9 cellular contexts compared by ENCODE assay signal in the genomic region with DNA sequence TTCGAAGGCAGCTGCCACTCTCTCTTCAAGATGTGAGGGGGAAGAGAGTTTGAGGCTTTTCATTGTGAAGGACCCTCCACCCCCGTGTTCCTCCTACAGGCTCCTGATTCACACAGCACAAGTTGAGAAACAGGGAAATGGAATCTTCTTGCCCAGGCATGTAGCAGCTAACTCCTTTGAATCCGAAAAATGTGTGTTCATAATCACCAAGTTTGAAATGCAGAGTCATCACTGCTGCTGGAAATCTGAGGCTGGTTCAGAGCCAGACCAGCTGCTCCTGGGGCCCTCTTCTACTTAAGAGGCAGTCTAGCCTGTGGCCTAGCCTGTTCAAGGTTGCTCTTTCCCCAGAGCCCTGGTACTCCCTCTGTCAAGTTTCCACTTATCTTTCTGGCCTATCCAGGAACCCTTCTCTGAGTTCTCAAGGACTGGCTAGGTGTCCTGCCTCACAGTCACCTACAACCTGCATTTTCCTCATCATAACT. TPM values are rescaled to one million over a fixed set of nuclear protein-coding genes. Genes with fewer than 3 reads are reported as not detected.
DNase-seq lines count a peak whose midpoint lies in the region; ATAC-seq and TF ChIP-seq lines count a peak whose summit lies in the region.
"Had no signal": no experiment of that assay in that cellular context is flagged by ENCODE, and none has a peak within 500 bp of the region (broad histone marks: within the 10 kb centered on the region; RNA-seq: fewer than 3 reads in every experiment).

No MANE protein-coding gene starts in this region.

- no peaks in the 10 kb centered on the region for H3K27me3 ChIP-seq in WERI-Rb-1 (ENCODE audit: insufficient read depth, low read depth, severe bottlenecking)
- H3K27me3 ChIP-seq in left ventricle myocardium inferior (ENCODE audit: low read depth) = no peaks in the 10 kb centered on the region
- H3K27me3 ChIP-seq in testis = no peaks in the 10 kb centered on the region
- H3K27me3 ChIP-seq in dorsolateral prefrontal cortex = no peaks in the 10 kb centered on the region

- no peak for TF ChIP-seq POLR2A in testis (IDR thresholded peaks at IDR 0.05)

- H3K36me3 ChIP-seq in WERI-Rb-1 (peaks cover 9% of the 10 kb centered on the region), left ventricle myocardium inferior (peaks cover 15% of the 10 kb centered on the region), testis (ENCODE audit: low read depth, missing control alignments) (no peaks in the 10 kb centered on the region)

- TF ChIP-seq CTCF in WERI-Rb-1 (IDR thresholded peaks at IDR 0.05; ENCODE audit: low read depth, low read length) (no peak), left ventricle myocardium inferior (IDR thresholded peaks at IDR 0.05; ENCODE audit: borderline replicate concordance) (no peak), testis (IDR thresholded peaks at IDR 0.05) (no peak), dorsolateral prefrontal cortex (IDR thresholded peaks at IDR 0.05 in 54 of 56, conservative IDR thresholded peaks at IDR 0.05 in 2 of 56; ENCODE audit: low read depth in 1 of 56, partially characterized antibody in 56 of 56) (no peak)

- 38 to 39% methylated on average over 3 of the region's 3 CpGs for WGBS in testis, 2 donors

- H3K9me3 ChIP-seq in WERI-Rb-1 (ENCODE audit: severe bottlenecking) (peaks cover 20% of the 10 kb centered on the region), left ventricle myocardium inferior (replicated peaks) (peaks cover 11% of the 10 kb centered on the region), testis (no peaks in the 10 kb centered on the region)

- H3K4me1 ChIP-seq in left ventricle myocardium inferior (peaks cover 9% of the 10 kb centered on the region), testis (peaks cover 15% of the 10 kb centered on the region)

- DNase-seq in HT1080 (ENCODE audit: low read depth) (peak; percentile 40), WERI-Rb-1 (no peak), left ventricle myocardium inferior (peak; percentile 35), testis (peak; percentile 73), hippocampal formation (lab: John Stamatoyannopoulos, UW) (no peak), dorsolateral prefrontal cortex (no peak)

- intact Hi-C loops in left ventricle myocardium inferior (cut with micrococcal nuclease) = no loop called here
- intact Hi-C loops in testis (cut with DNase I; ENCODE audit: low total_unique reads) = no loop called here
- intact Hi-C loops in dorsolateral prefrontal cortex (cut with DNase I) = no loop called here

- H3K4me3 ChIP-seq in WERI-Rb-1 (ENCODE audit: low read depth, low read length) = no peak overlapping the region
- H3K4me3 ChIP-seq in left ventricle myocardium inferior = no peak overlapping the region
- no peak overlapping the region for H3K4me3 ChIP-seq in testis
- no peak overlapping the region for H3K4me3 ChIP-seq in dorsolateral prefrontal cortex

- H3K27ac ChIP-seq in WERI-Rb-1 = peak overlapping the region; percentile 17; the same call in 1 of the 2 replicates
- peak overlapping the region; percentile 9 for H3K27ac ChIP-seq in left ventricle myocardium inferior (replicated peaks)
- peak overlapping the region in 1 of 2 donors; percentile 33 for H3K27ac ChIP-seq in testis
- peak overlapping the region in 7 of 59 donors; percentile 3 to 55 (median 25) for H3K27ac ChIP-seq in dorsolateral prefrontal cortex

- ATAC-seq in HG02870 (IDR thresholded peaks at IDR 0.05; ENCODE audit: unreplicated experiment) = no peak
- ATAC-seq in HG03520 (IDR thresholded peaks at IDR 0.05; ENCODE audit: unreplicated experiment) = no peak
- ATAC-seq: activated CD4-positive, CD25-positive, alpha-beta regulatory T cell treated with anti-CD3 and anti-CD28 coated beads, Interleukin-2, amount 50 U/mL, for 24 hours had no signal

RNA-seq across cellular contexts. Expression of a gene that starts 28.7 kb away (rescaled TPM):
- 10.9 and 13.7 TPM in 2 replicates for total RNA-seq in HT1080 (2014; rRNA removed; shearing (Covaris generic))
- polyA plus RNA-seq in HT1080 (2015; cell fraction: cytosol; rRNA removed) = 31.6 and 33.9 TPM in 2 replicates
- 12.8 and 16.6 TPM in 2 replicates for polyA plus RNA-seq in HT1080 (2015; cell fraction: nucleus; rRNA removed)
- 19.4 TPM for total RNA-seq in left ventricle myocardium inferior
- 10 to 100 TPM; 15.5 to 18.5 TPM for total RNA-seq in testis
- 13.0 TPM for polyA plus RNA-seq in testis (ENCODE audit: insufficient read depth, low read depth, low replicate concordance)
- total RNA-seq in dorsolateral prefrontal cortex = 10 to 100 TPM; 22.7 to 40.7 (median 31.5) TPM

RNA-seq across cellular contexts. Expression of a gene that starts 28.9 kb away (rescaled TPM):
- total RNA-seq in HT1080 (2014; rRNA removed; shearing (Covaris generic)) = 23.3 and 25.6 TPM in 2 replicates
- 28.5 and 31.3 TPM in 2 replicates for polyA plus RNA-seq in HT1080 (2015; cell fraction: cytosol; rRNA removed)
- polyA plus RNA-seq in HT1080 (2015; cell fraction: nucleus; rRNA removed) = 34.2 and 35.7 TPM in 2 replicates
- total RNA-seq in left ventricle myocardium inferior (10.3 TPM), testis (10 to 100 TPM; 26.7 to 29.4 TPM), dorsolateral prefrontal cortex (10 to 100 TPM; 11.9 to 35.6 (median 21.1) TPM)
- 62.4 TPM for polyA plus RNA-seq in testis (ENCODE audit: insufficient read depth, low read depth, low replicate concordance)

RNA-seq across cellular contexts. Expression of a gene that starts 53.4 kb away (rescaled TPM):
- total RNA-seq in HT1080 (2014; rRNA removed; shearing (Covaris generic)) = 27.6 and 33.8 TPM in 2 replicates
- polyA plus RNA-seq in HT1080 (2015; cell fraction: cytosol; rRNA removed) = 24.9 and 30.6 TPM in 2 replicates
- polyA plus RNA-seq in HT1080 (2015; cell fraction: nucleus; rRNA removed) = 22.1 and 25.6 TPM in 2 replicates
- total RNA-seq in left ventricle myocardium inferior (19.7 TPM), testis (10 to 100 TPM; 29.5 to 32.0 TPM), dorsolateral prefrontal cortex (10 to 100 TPM; 22.0 to 43.2 (median 31.1) TPM)
- 19.4 TPM for polyA plus RNA-seq in testis (ENCODE audit: insufficient read depth, low read depth, low replicate concordance)

Comparison
In these comparisons a context has a peak if more than half of its experiments do, and no peak if none do; other contexts are left out.
1. DNase-seq: peak in HT1080 (single experiment), left ventricle myocardium inferior (single experiment) and testis (single experiment); none in WERI-Rb-1 (single experiment), hippocampal formation (0 of 2) and dorsolateral prefrontal cortex (0 of 10).